10 cellular contexts compared by ENCODE assay signal in the genomic region with DNA sequence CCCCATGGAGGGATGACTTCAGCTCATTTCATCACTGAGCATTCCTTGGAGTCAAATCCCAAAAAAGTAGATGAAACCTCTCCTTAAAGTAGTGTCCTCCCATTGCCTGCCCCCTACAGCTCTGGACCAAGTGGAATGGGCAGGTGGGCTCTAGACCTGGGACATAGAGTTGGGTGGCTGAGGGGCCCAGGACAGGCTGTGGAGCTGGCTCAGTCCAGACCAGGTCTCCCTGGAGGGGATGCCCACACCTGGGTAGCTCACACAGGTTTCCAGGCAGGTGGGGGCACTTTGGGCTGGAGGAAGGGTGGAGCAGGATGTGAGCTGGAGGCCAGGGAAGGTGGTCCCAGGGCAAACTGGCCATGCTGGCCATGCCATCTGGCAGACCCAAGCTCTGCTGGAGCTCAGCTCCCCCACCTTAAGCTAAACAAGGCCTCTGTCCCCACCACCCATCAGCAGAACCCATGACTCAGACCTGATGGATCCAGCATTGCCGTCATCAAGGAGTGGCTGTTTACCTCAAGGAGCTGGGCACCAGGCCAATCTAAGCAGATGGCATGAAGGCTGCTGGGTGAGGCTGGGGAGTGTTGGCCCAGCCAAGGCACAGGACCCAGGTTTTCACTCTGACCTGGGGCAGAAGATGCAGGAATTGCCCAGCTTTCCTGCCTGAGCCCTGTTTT. TPM values are rescaled to one million over a fixed set of nuclear protein-coding genes. Genes with fewer than 3 reads are reported as not detected.
DNase-seq lines count a peak whose midpoint lies in the region; ATAC-seq, FAIRE-seq and TF ChIP-seq lines count a peak whose summit lies in the region.
"Had no signal": no experiment of that assay in that cellular context is flagged by ENCODE, and none has a peak within 500 bp of the region (broad histone marks: within the 10 kb centered on the region; RNA-seq: fewer than 3 reads in every experiment).

No MANE protein-coding gene starts in this region.

- H3K9ac ChIP-seq in SK-N-SH: no peak overlapping the region

- no peaks in the 10 kb centered on the region for H3K79me2 ChIP-seq in ACC112 (ENCODE audit: control insufficient read depth, insufficient read depth, low read length, unreplicated experiment)
- H3K79me2 ChIP-seq in SK-N-SH (ENCODE audit: insufficient read depth): no peaks in the 10 kb centered on the region

- no peak overlapping the region; the same call in 1 of the 2 replicates for H3K4me2 ChIP-seq in SK-N-SH

- H3K27ac ChIP-seq in ACC112 (ENCODE audit: low read depth, low read length) (peak overlapping the region; percentile 87), SK-N-SH (ENCODE audit: low read depth in 2 of 2, low read length in 1 of 2) (no peak overlapping the region)
- H3K27ac ChIP-seq in naive thymus-derived CD4-positive, alpha-beta T cell (ENCODE audit: low read depth, low read length): no peak overlapping the region

- H3K4me3 ChIP-seq in ACC112 (ENCODE audit: low read depth, low read length): peak overlapping the region; percentile 30; the same call in 1 of the 2 replicates
- no peak overlapping the region for H3K4me3 ChIP-seq in SK-N-SH (ENCODE audit: low read depth in 2 of 2, low read length in 1 of 2)
- no peak overlapping the region for H3K4me3 ChIP-seq in naive thymus-derived CD4-positive, alpha-beta T cell (ENCODE audit: low read length)

- H3K27me3 Mint-ChIP-seq in naive thymus-derived CD4-positive, alpha-beta T cell: peaks cover 0 to 11% (median 4%) of the 10 kb centered on the region in 5 donors

- H4K20me1 ChIP-seq in SK-N-SH (ENCODE audit: insufficient read depth): no peaks in the 10 kb centered on the region

- CTCF ChIA-PET in SK-N-SH (lab: Yijun Ruan, JAX): interaction anchor here (0.9 to 1.6 kb wide), 4 partner anchors 8 to 127 kb away, joined by 3 to 6 read pairs (median 4); no protein-coding TSS in a partner anchor
- CTCF ChIA-PET in naive thymus-derived CD4-positive, alpha-beta T cell (lab: Charles Lee): no interaction called here

- no peak for ATAC-seq in naive thymus-derived CD4-positive, alpha-beta T cell
- no peak for ATAC-seq in GM21381 (IDR thresholded peaks at IDR 0.05; ENCODE audit: unreplicated experiment)

- H2AFZ ChIP-seq in ACC112 (ENCODE audit: low read length, unreplicated experiment) (no peak overlapping the region), SK-N-SH (ENCODE audit: low read depth) (no peak overlapping the region)

- H3K9me2 ChIP-seq in SK-N-SH: no peaks in the 10 kb centered on the region

- H3K36me3 Mint-ChIP-seq in naive thymus-derived CD4-positive, alpha-beta T cell: peaks cover 0 to 4% (median 0%) of the 10 kb centered on the region in 5 donors

- H3K4me1 ChIP-seq in ACC112 (ENCODE audit: control insufficient read depth, insufficient read depth, low read length, unreplicated experiment) (peaks cover 22% of the 10 kb centered on the region), SK-N-SH (ENCODE audit: control insufficient read depth in 1 of 2, insufficient read depth in 2 of 2, low read depth in 1 of 2, low read length in 1 of 2) (peaks cover 4% of the 10 kb centered on the region in 2 experiments; a peak in 2 of 4 replicates)
- H3K4me1 ChIP-seq in naive thymus-derived CD4-positive, alpha-beta T cell (ENCODE audit: control insufficient read depth in 2 of 2, insufficient read depth in 2 of 2, low read length in 2 of 2): no peaks in the 10 kb centered on the region

- H3K36me3 ChIP-seq in ACC112 (ENCODE audit: insufficient read depth, low read length) (no peaks in the 10 kb centered on the region), SK-N-SH (replicated peaks in 1 of 2; ENCODE audit: control insufficient read depth in 1 of 2, insufficient read depth in 2 of 2, low read length in 1 of 2) (no peaks in the 10 kb centered on the region)
- H3K36me3 ChIP-seq in naive thymus-derived CD4-positive, alpha-beta T cell (ENCODE audit: control insufficient read depth in 2 of 3, insufficient read depth in 3 of 3, low read length in 3 of 3): no peaks in the 10 kb centered on the region

- peaks cover 0 to 6% (median 3%) of the 10 kb centered on the region in 7 donors for H3K4me1 Mint-ChIP-seq in naive thymus-derived CD4-positive, alpha-beta T cell
- H3K4me1 Mint-ChIP-seq: neural crest cell had no signal

- H3K4me3 Mint-ChIP-seq in naive thymus-derived CD4-positive, alpha-beta T cell: no peak overlapping the region
- H3K4me3 Mint-ChIP-seq: neural crest cell had no signal

- peak; percentile 13 for FAIRE-seq in islet of Langerhans (lab: Jason Lieb, UNC)

- H3K9me3 ChIP-seq in SK-N-SH: no peaks in the 10 kb centered on the region
- no peaks in the 10 kb centered on the region for H3K9me3 ChIP-seq in naive thymus-derived CD4-positive, alpha-beta T cell (ENCODE audit: control insufficient read depth in 2 of 3, low read length in 3 of 3)

- 0% methylated on average over 1 of the region's 1 CpG for WGBS in SK-N-SH (ENCODE audit: low lambda C conversion rate)

- TF ChIP-seq EP300 in SK-N-SH (IDR thresholded peaks at IDR 0.05; ENCODE audit: borderline replicate concordance in 1 of 2, low read depth in 1 of 2, low read length in 1 of 2): peak in 1 of 2 experiments; percentile 24; a peak in 1 of 4 replicates

- TF ChIP-seq RAD21 in SK-N-SH (IDR thresholded peaks at IDR 0.05; ENCODE audit: low read length): no peak

- DNase-seq in HCEC 1CT: peak; percentile 89
- DNase-seq in SK-N-SH: no peak
- DNase-seq in naive thymus-derived CD4-positive, alpha-beta T cell: no peak
- no peak for DNase-seq in activated naive CD4-positive, alpha-beta T cell treated with Interleukin-2 at 50 U/mL for 16 hours
- DNase-seq in stimulated activated CD4-positive, alpha-beta T cell treated with anti-CD3 and anti-CD28 coated beads, Interleukin-4, amount 100 ng/mL, for 1 hour: no peak
- DNase-seq: Karpas-422 had no signal

- no peaks in the 10 kb centered on the region for H3F3A ChIP-seq in SK-N-SH (replicated peaks; ENCODE audit: insufficient read depth)

- intact Hi-C loops in naive thymus-derived CD4-positive, alpha-beta T cell (cut with micrococcal nuclease): no loop called here

- H3K9me3 Mint-ChIP-seq in naive thymus-derived CD4-positive, alpha-beta T cell: peaks cover 0 to 2% (median 0%) of the 10 kb centered on the region in 11 donors
- H3K9me3 Mint-ChIP-seq: neural crest cell had no signal

- H3K27me3 ChIP-seq in ACC112 (ENCODE audit: insufficient read depth, low read length) (no peaks in the 10 kb centered on the region), SK-N-SH (ENCODE audit: insufficient read depth) (no peaks in the 10 kb centered on the region)
- no peaks in the 10 kb centered on the region for H3K27me3 ChIP-seq in naive thymus-derived CD4-positive, alpha-beta T cell (ENCODE audit: control insufficient read depth in 2 of 2, insufficient read depth in 2 of 2, low read length in 2 of 2)

- TF ChIP-seq CTCF in SK-N-SH (IDR thresholded peaks at IDR 0.05): no peak

- H3K27ac Mint-ChIP-seq in naive thymus-derived CD4-positive, alpha-beta T cell: no peak overlapping the region

- POLR2A ChIA-PET in SK-N-SH (lab: Yijun Ruan, JAX): no interaction called here
- POLR2A ChIA-PET in naive thymus-derived CD4-positive, alpha-beta T cell (lab: Charles Lee): no interaction called here

TF ChIP-seq in SK-N-SH, 30 proteins besides CTCF, POLR2A, EP300 and RAD21:
- TF ChIP-seq JUND (IDR thresholded peaks at IDR 0.05) (peak; percentile 58), RCOR1 (IDR thresholded peaks at IDR 0.05; ENCODE audit: low read length) (no peak), MEF2A (IDR thresholded peaks at IDR 0.05; ENCODE audit: borderline replicate concordance, low read depth) (no peak), NFIC (IDR thresholded peaks at IDR 0.05; ENCODE audit: borderline replicate concordance) (peak; percentile 92), GABPA (IDR thresholded peaks at IDR 0.05; ENCODE audit: low read depth) (no peak), FOSL2 (IDR thresholded peaks at IDR 0.05; ENCODE audit: borderline replicate concordance, low read depth) (peak; percentile 77; the same call in 1 of the 2 replicates), MXI1 (IDR thresholded peaks at IDR 0.05; ENCODE audit: low read depth, low read length) (no peak), TCF12 (IDR thresholded peaks at IDR 0.05) (peak; percentile 82)
- TF ChIP-seq, protein P1, sequence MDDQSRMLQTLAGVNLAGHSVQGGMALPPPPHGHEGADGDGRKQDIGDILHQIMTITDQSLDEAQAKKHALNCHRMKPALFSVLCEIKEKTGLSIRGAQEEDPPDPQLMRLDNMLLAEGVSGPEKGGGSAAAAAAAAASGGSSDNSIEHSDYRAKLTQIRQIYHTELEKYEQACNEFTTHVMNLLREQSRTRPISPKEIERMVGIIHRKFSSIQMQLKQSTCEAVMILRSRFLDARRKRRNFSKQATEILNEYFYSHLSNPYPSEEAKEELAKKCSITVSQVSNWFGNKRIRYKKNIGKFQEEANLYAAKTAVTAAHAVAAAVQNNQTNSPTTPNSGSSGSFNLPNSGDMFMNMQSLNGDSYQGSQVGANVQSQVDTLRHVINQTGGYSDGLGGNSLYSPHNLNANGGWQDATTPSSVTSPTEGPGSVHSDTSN (IDR thresholded peaks at IDR 0.05): peak; percentile 52
- TF ChIP-seq, protein P2, sequence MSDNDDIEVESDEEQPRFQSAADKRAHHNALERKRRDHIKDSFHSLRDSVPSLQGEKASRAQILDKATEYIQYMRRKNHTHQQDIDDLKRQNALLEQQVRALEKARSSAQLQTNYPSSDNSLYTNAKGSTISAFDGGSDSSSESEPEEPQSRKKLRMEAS (IDR thresholded peaks at IDR 0.05; ENCODE audit: low read depth): peak; percentile 19; the same call in 1 of the 2 replicates

RNA-seq across cellular contexts. Expression of a gene that starts 6.2 kb away (rescaled TPM):
- polyA plus RNA-seq in SK-N-SH (2012; rRNA removed): not detected in 2 replicates
- polyA plus RNA-seq in SK-N-SH (2012; cell fraction: cytosol; rRNA removed): 0.14 and 0.16 TPM in 2 replicates
- polyA plus RNA-seq in SK-N-SH (2012; cell fraction: nucleus; rRNA removed): not detected in 2 replicates
- not detected for total RNA-seq in naive thymus-derived CD4-positive, alpha-beta T cell
- not detected for polyA plus RNA-seq in naive thymus-derived CD4-positive, alpha-beta T cell
- total RNA-seq: neural crest cell had no signal

RNA-seq across cellular contexts. Expression of a gene that starts 30.7 kb away (rescaled TPM):
- 40.0 and 49.9 TPM in 2 replicates for polyA plus RNA-seq in SK-N-SH (2012; rRNA removed)
- polyA plus RNA-seq in SK-N-SH (2012; cell fraction: cytosol; rRNA removed): 53.2 and 62.9 TPM in 2 replicates
- polyA plus RNA-seq in SK-N-SH (2012; cell fraction: nucleus; rRNA removed): 21.4 and 31.7 TPM in 2 replicates
- total RNA-seq in naive thymus-derived CD4-positive, alpha-beta T cell: 10 to 100 TPM; 48.6 to 77.2 (median 61.0) TPM
- polyA plus RNA-seq in naive thymus-derived CD4-positive, alpha-beta T cell: 10 to 100 TPM; 65.0 to 90.5 TPM

RNA-seq across cellular contexts. Expression of a gene that starts 31.1 kb away (rescaled TPM):
- 88.3 and 112 TPM in 2 replicates for polyA plus RNA-seq in SK-N-SH (2012; rRNA removed)
- 142 and 205 TPM in 2 replicates for polyA plus RNA-seq in SK-N-SH (2012; cell fraction: cytosol; rRNA removed)
- 32.2 and 59.9 TPM in 2 replicates for polyA plus RNA-seq in SK-N-SH (2012; cell fraction: nucleus; rRNA removed)
- 10 to 100 TPM; 21.4 to 74.6 (median 35.3) TPM for total RNA-seq in naive thymus-derived CD4-positive, alpha-beta T cell
- polyA plus RNA-seq in naive thymus-derived CD4-positive, alpha-beta T cell: 10 to 100 TPM; 39.0 to 50.2 TPM

RNA-seq across cellular contexts. Expression of a gene that starts 56.5 kb away (rescaled TPM):
- 19.6 and 27.6 TPM in 2 replicates for polyA plus RNA-seq in SK-N-SH (2012; rRNA removed)
- 17.3 and 18.6 TPM in 2 replicates for polyA plus RNA-seq in SK-N-SH (2012; cell fraction: cytosol; rRNA removed)
- 30.8 and 45.4 TPM in 2 replicates for polyA plus RNA-seq in SK-N-SH (2012; cell fraction: nucleus; rRNA removed)
- 10 to 100 TPM; 39.8 to 65.4 (median 43.6) TPM for total RNA-seq in naive thymus-derived CD4-positive, alpha-beta T cell
- polyA plus RNA-seq in naive thymus-derived CD4-positive, alpha-beta T cell: 10 to 100 TPM; 30.1 to 49.3 TPM
